24 cellular contexts compared by ENCODE assay signal in genomic region chr1:91038582-91038981, GRCh38. TPM values are rescaled to one million over a fixed set of nuclear protein-coding genes. Genes with fewer than 3 reads are reported as not detected.
DNase-seq lines count a peak whose midpoint lies in the region; ATAC-seq, FAIRE-seq and TF ChIP-seq lines count a peak whose summit lies in the region.
"Had no signal": no experiment of that assay in that cellular context is flagged by ENCODE, and none has a peak within 500 bp of the region (broad histone marks: within the 10 kb centered on the region; RNA-seq: fewer than 3 reads in every experiment).

No MANE protein-coding gene starts in this region.

- FAIRE-seq in GM12891 (lab: Jason Lieb, UNC), result no peak
- FAIRE-seq: A549, H54 had no signal

- peak; percentile 50 to 80 for ATAC-seq in stimulated activated naive B cell treated with anti-CD40 and anti-IgM and Interleukin-4, amounts not matched to agents 10 μg/mL and 1 μg/mL and 100 μg/mL, for 72 hours (replicated peaks)
- ATAC-seq in HG02885 (IDR thresholded peaks at IDR 0.05; ENCODE audit: poor library complexity, unreplicated experiment), result no peak
- ATAC-seq: A549, GM23338 had no signal

- H3K27ac ChIP-seq in OCI-LY3 (ENCODE audit: low read length) (no peak overlapping the region), hepatocyte (peak overlapping the region; percentile 23), tibial nerve (no peak overlapping the region)
- H3K27ac ChIP-seq in CD4-positive, alpha-beta memory T cell (ENCODE audit: low read depth, low read length), result no peak overlapping the region
- H3K27ac ChIP-seq: A549; BLaER1 treated with 17β-estradiol and CSF1 and Interleukin-3, amounts not matched to agents 10 nM and 100 nM had no signal

- POLR2A ChIA-PET in CD4-positive, alpha-beta memory T cell (lab: Charles Lee; ENCODE audit: partially characterized antibody), result no interaction called here

- no peaks in the 10 kb centered on the region for H4K20me1 ChIP-seq in OCI-LY3 (ENCODE audit: insufficient read depth, low read length)
- no peaks in the 10 kb centered on the region for H4K20me1 ChIP-seq in hepatocyte (ENCODE audit: insufficient read depth, poor library complexity, severe bottlenecking)
- H4K20me1 ChIP-seq: BLaER1 treated with 17β-estradiol and CSF1 and Interleukin-3, amounts not matched to agents 10 nM and 100 nM had no signal

- DNase-seq in GM12891 (ENCODE audit: insufficient read length, low spot score), result no peak
- no peak for DNase-seq in hepatocyte (ENCODE audit: low spot score)
- no peak for DNase-seq in stimulated activated naive B cell treated with anti-CD40 and anti-IgM and Interleukin-4, amounts not matched to agents 10 μg/mL and 1 μg/mL and 100 μg/mL, for 72 hours
- DNase-seq in CD4-positive, alpha-beta memory T cell, result no peak
- no peak for DNase-seq in tibial nerve (ENCODE audit: low spot score in 2 of 2)
- DNase-seq: 8988T; ACHN; AML-193; BE2C; Calu3; CD4-positive, alpha-beta T cell; COR-L47; DMS53; DMS79 treated with DMSO at 0.1 percent for 48 hours; GF-D8; HFFc6 had no signal

- peaks cover 0 to 3% of the 10 kb centered on the region in 2 donors for H3K9me3 Mint-ChIP-seq in stimulated activated naive B cell treated with anti-CD40 and anti-IgM and Interleukin-4, amounts not matched to agents 10 μg/mL and 1 μg/mL and 100 μg/mL, for 72 hours
- H3K9me3 Mint-ChIP-seq in CD4-positive, alpha-beta memory T cell, result peaks cover 0 to 17% (median 11%) of the 10 kb centered on the region in 8 donors

- H3K4me3 Mint-ChIP-seq in stimulated activated naive B cell treated with anti-CD40 and anti-IgM and Interleukin-4, amounts not matched to agents 10 μg/mL and 1 μg/mL and 100 μg/mL, for 72 hours, result no peak overlapping the region
- no peak overlapping the region for H3K4me3 Mint-ChIP-seq in CD4-positive, alpha-beta memory T cell
- H3K4me3 Mint-ChIP-seq: CD14-positive monocyte; CD4-positive, alpha-beta T cell; GM23338; HFFc6 had no signal

- H3K27ac Mint-ChIP-seq in stimulated activated naive B cell treated with anti-CD40 and anti-IgM and Interleukin-4, amounts not matched to agents 10 μg/mL and 1 μg/mL and 100 μg/mL, for 72 hours, result no peak overlapping the region
- no peak overlapping the region for H3K27ac Mint-ChIP-seq in CD4-positive, alpha-beta memory T cell
- H3K27ac Mint-ChIP-seq: CD14-positive monocyte; CD4-positive, alpha-beta T cell; GM23338; HFFc6 had no signal

- H3K4me1 ChIP-seq in OCI-LY3 (ENCODE audit: low read length) (peaks cover 14% of the 10 kb centered on the region), hepatocyte (ENCODE audit: insufficient read depth) (no peaks in the 10 kb centered on the region), tibial nerve (no peaks in the 10 kb centered on the region)
- no peaks in the 10 kb centered on the region for H3K4me1 ChIP-seq in CD4-positive, alpha-beta memory T cell (ENCODE audit: insufficient read depth, low read length)
- H3K4me1 ChIP-seq: BE2C; BLaER1 treated with 17β-estradiol and CSF1 and Interleukin-3, amounts not matched to agents 10 nM and 100 nM; HAP-1 had no signal

- no peak for TF ChIP-seq POLR2A in GM12891 (IDR thresholded peaks at IDR 0.05; ENCODE audit: low read depth, low read length)
- TF ChIP-seq POLR2A in tibial nerve (IDR thresholded peaks at IDR 0.05), result no peak

- 91% methylated on average over 5 of the region's 5 CpGs for WGBS in hepatocyte (ENCODE audit: low lambda C conversion rate, missing lambda C conversion rate)
- 94% methylated on average over 5 of the region's 5 CpGs for WGBS in tibial nerve, 2 donors

- H2AFZ ChIP-seq in OCI-LY3 (ENCODE audit: low read depth, low read length) (no peak overlapping the region), hepatocyte (no peak overlapping the region)
- H2AFZ ChIP-seq: GM23338 had no signal

- no peaks in the 10 kb centered on the region for H3K36me3 ChIP-seq in OCI-LY3 (replicated peaks; ENCODE audit: low read depth, low read length)
- H3K36me3 ChIP-seq in hepatocyte (replicated peaks; ENCODE audit: insufficient read depth, low read depth), result no peaks in the 10 kb centered on the region
- H3K36me3 ChIP-seq in CD4-positive, alpha-beta memory T cell (ENCODE audit: insufficient read depth, low read length), result no peaks in the 10 kb centered on the region
- no peaks in the 10 kb centered on the region for H3K36me3 ChIP-seq in tibial nerve
- H3K36me3 ChIP-seq: BE2C; BLaER1 treated with 17β-estradiol and CSF1 and Interleukin-3, amounts not matched to agents 10 nM and 100 nM; HAP-1 had no signal

- H3K4me3 ChIP-seq in OCI-LY3 (ENCODE audit: low read length) (no peak overlapping the region), hepatocyte (no peak overlapping the region), tibial nerve (no peak overlapping the region)
- H3K4me3 ChIP-seq in CD4-positive, alpha-beta memory T cell (ENCODE audit: low read length in 2 of 2), result no peak overlapping the region
- H3K4me3 ChIP-seq: A549; BLaER1 treated with 17β-estradiol and CSF1 and Interleukin-3, amounts not matched to agents 10 nM and 100 nM; GM23338; HAP-1 had no signal

- intact Hi-C loops in CD4-positive, alpha-beta memory T cell (cut with micrococcal nuclease), result no loop called here

- H3K9me2 ChIP-seq in hepatocyte (replicated peaks; ENCODE audit: insufficient read depth), result no peaks in the 10 kb centered on the region

- H3K4me2 ChIP-seq in OCI-LY3 (ENCODE audit: low read length) (peak overlapping the region; percentile 50), hepatocyte (no peak overlapping the region)
- H3K4me2 ChIP-seq: A549; BLaER1 treated with 17β-estradiol and CSF1 and Interleukin-3, amounts not matched to agents 10 nM and 100 nM; GM23338 had no signal

- H3K9me3 ChIP-seq in OCI-LY3 (ENCODE audit: insufficient read depth, low read length), result no peaks in the 10 kb centered on the region
- no peaks in the 10 kb centered on the region for H3K9me3 ChIP-seq in hepatocyte (ENCODE audit: low read depth)
- no peaks in the 10 kb centered on the region for H3K9me3 ChIP-seq in CD4-positive, alpha-beta memory T cell (ENCODE audit: control insufficient read depth in 1 of 2, low read length in 2 of 2)
- peaks cover 0 to 26% (median 0%) of the 10 kb centered on the region in 4 donors for H3K9me3 ChIP-seq in tibial nerve
- H3K9me3 ChIP-seq: BE2C had no signal

- peaks cover 3 to 4% of the 10 kb centered on the region in 2 donors for H3K36me3 Mint-ChIP-seq in stimulated activated naive B cell treated with anti-CD40 and anti-IgM and Interleukin-4, amounts not matched to agents 10 μg/mL and 1 μg/mL and 100 μg/mL, for 72 hours
- peaks cover 3 to 5% of the 10 kb centered on the region in 2 donors for H3K36me3 Mint-ChIP-seq in CD4-positive, alpha-beta memory T cell
- H3K36me3 Mint-ChIP-seq: CD14-positive monocyte had no signal

- H3K9ac ChIP-seq in OCI-LY3 (ENCODE audit: low read length), result no peak overlapping the region
- H3K9ac ChIP-seq: BLaER1 treated with 17β-estradiol and CSF1 and Interleukin-3, amounts not matched to agents 10 nM and 100 nM had no signal

- no peaks in the 10 kb centered on the region for H3K27me3 Mint-ChIP-seq in stimulated activated naive B cell treated with anti-CD40 and anti-IgM and Interleukin-4, amounts not matched to agents 10 μg/mL and 1 μg/mL and 100 μg/mL, for 72 hours
- peaks cover 4 to 11% of the 10 kb centered on the region in 2 donors for H3K27me3 Mint-ChIP-seq in CD4-positive, alpha-beta memory T cell

- peaks cover 6 to 11% of the 10 kb centered on the region in 2 donors for H3K4me1 Mint-ChIP-seq in stimulated activated naive B cell treated with anti-CD40 and anti-IgM and Interleukin-4, amounts not matched to agents 10 μg/mL and 1 μg/mL and 100 μg/mL, for 72 hours
- no peaks in the 10 kb centered on the region for H3K4me1 Mint-ChIP-seq in CD4-positive, alpha-beta memory T cell
- H3K4me1 Mint-ChIP-seq: CD14-positive monocyte had no signal

- no peak for TF ChIP-seq EP300 in tibial nerve (IDR thresholded peaks at IDR 0.05)

- no peaks in the 10 kb centered on the region for H3K27me3 ChIP-seq in OCI-LY3 (ENCODE audit: low read depth, low read length)
- H3K27me3 ChIP-seq in hepatocyte, result no peaks in the 10 kb centered on the region
- no peaks in the 10 kb centered on the region for H3K27me3 ChIP-seq in CD4-positive, alpha-beta memory T cell (ENCODE audit: insufficient read depth, low read length)
- no peaks in the 10 kb centered on the region for H3K27me3 ChIP-seq in tibial nerve
- H3K27me3 ChIP-seq: BE2C; BLaER1 treated with 17β-estradiol and CSF1 and Interleukin-3, amounts not matched to agents 10 nM and 100 nM had no signal

- no peaks in the 10 kb centered on the region for H3K79me2 ChIP-seq in OCI-LY3 (ENCODE audit: low read length)
- H3K79me2 ChIP-seq in hepatocyte, result no peaks in the 10 kb centered on the region

- CTCF ChIA-PET in CD4-positive, alpha-beta memory T cell (lab: Charles Lee; ENCODE audit: partially characterized antibody), result no interaction called here

- no peak for TF ChIP-seq CTCF in OCI-LY3 (IDR thresholded peaks at IDR 0.05; ENCODE audit: low read depth, low read length)
- TF ChIP-seq CTCF in hepatocyte (IDR thresholded peaks at IDR 0.05; ENCODE audit: poor library complexity), result no peak
- TF ChIP-seq CTCF in tibial nerve (IDR thresholded peaks at IDR 0.05), result no peak

TF ChIP-seq in GM12891, 5 proteins besides CTCF, POLR2A, EP300 and RAD21:
- TF ChIP-seq POLR2AphosphoS5 (IDR thresholded peaks at IDR 0.05; ENCODE audit: low read depth, low read length) (no peak), SPI1 (IDR thresholded peaks at IDR 0.05; ENCODE audit: low read depth, low read length) (peak; percentile 49)

RNA-seq across cellular contexts. Expression of gene ZNF644, which starts 16.7 kb away (rescaled TPM):
- polyA plus RNA-seq in GM12891 (2012; ENCODE audit: low read depth, missing spikeins), result 8.4 TPM
- total RNA-seq in hepatocyte, result 78.7 and 79.2 TPM in 2 replicates
- polyA plus RNA-seq in hepatocyte, result 39.8 and 42.0 TPM in 2 replicates
- total RNA-seq in CD4-positive, alpha-beta memory T cell, result 10 to 100 TPM; 72.7 to 76.3 TPM
- 10 to 100 TPM; 53.2 to 62.4 TPM for polyA plus RNA-seq in CD4-positive, alpha-beta memory T cell
- 10 to 100 TPM; 43.3 to 97.2 (median 70.8) TPM for total RNA-seq in tibial nerve
